In the genomic region with DNA sequence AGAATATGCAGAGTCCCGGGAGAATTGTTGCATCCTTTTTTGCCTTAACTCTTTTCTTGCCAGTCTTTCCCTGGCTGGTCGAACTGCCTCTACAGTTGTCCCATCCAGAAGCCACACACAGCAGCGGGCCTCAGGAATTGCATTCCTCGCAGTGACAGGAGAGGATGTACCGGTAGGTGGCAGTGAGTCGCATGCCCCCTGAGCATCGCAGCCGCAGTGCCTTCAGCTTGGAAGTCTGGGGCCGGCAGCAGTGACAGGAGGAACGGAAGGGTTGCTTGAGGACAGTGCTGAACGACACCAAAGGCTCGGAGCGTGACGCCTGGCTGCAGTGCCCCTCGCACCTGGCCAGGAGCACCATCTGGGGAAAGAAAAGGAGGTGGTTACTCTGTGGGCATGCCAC, we compare ENCODE assay signal across 10 cellular contexts. TPM values are rescaled to one million over a fixed set of nuclear protein-coding genes. Genes with fewer than 3 reads are reported as not detected.
DNase-seq lines count a peak whose midpoint lies in the region; ATAC-seq and TF ChIP-seq lines count a peak whose summit lies in the region.
"Had no signal": no experiment of that assay in that cellular context is flagged by ENCODE, and none has a peak within 500 bp of the region (broad histone marks: within the 10 kb centered on the region; RNA-seq: fewer than 3 reads in every experiment).

No MANE protein-coding gene starts in this region.

- H3K27ac ChIP-seq in caudate nucleus (ENCODE audit: low read depth, low read length) = no peak overlapping the region
- H3K27ac ChIP-seq in thoracic aorta = no peak overlapping the region
- H3K27ac ChIP-seq: BLaER1 treated with 17β-estradiol and CSF1 and Interleukin-3, amounts not matched to agents 10 nM and 100 nM; SK-N-MC had no signal

- H3K36me3 ChIP-seq in thoracic aorta = no peaks in the 10 kb centered on the region
- H3K36me3 ChIP-seq: BLaER1 treated with 17β-estradiol and CSF1 and Interleukin-3, amounts not matched to agents 10 nM and 100 nM had no signal

- no peaks in the 10 kb centered on the region for H3K9me3 ChIP-seq in thoracic aorta
- H3K9me3 ChIP-seq: BLaER1 treated with 17β-estradiol and CSF1 and Interleukin-3, amounts not matched to agents 10 nM and 100 nM had no signal

- H3K27me3 ChIP-seq in thoracic aorta (replicated peaks; ENCODE audit: insufficient read depth) = no peaks in the 10 kb centered on the region

- no peak overlapping the region for H3K4me3 ChIP-seq in thoracic aorta
- H3K4me3 ChIP-seq: BLaER1 treated with 17β-estradiol and CSF1 and Interleukin-3, amounts not matched to agents 10 nM and 100 nM; SK-N-MC had no signal

- DNase-seq in NCI-H1105 treated with DMSO at 0.1 percent for 48 hours (lab: John Stamatoyannopoulos, UW) = peak; percentile 12
- no peak for DNase-seq in NCI-H1105 (lab: John Stamatoyannopoulos, UW)
- DNase-seq in SHP77 treated with DMSO at 0.1 percent for 48 hours (lab: John Stamatoyannopoulos, UW) = peak; percentile 2
- peak in 55 of 61 donors; percentile 1 to 64 (median 24) for DNase-seq in caudate nucleus (lab: John Stamatoyannopoulos, UW)
- DNase-seq in medulla oblongata (ENCODE audit: extremely low spot score) = peak; percentile 47
- no peak for DNase-seq in thoracic aorta (ENCODE audit: low spot score)

- ATAC-seq in thoracic aorta (ENCODE audit: insufficient number of reproducible peaks, low FRiP score, low read depth) = no peak
- no peak for ATAC-seq in HG03135 (IDR thresholded peaks at IDR 0.05; ENCODE audit: unreplicated experiment)
- ATAC-seq in GM19328 (IDR thresholded peaks at IDR 0.05; ENCODE audit: unreplicated experiment) = no peak

- H3K4me1 ChIP-seq in thoracic aorta (ENCODE audit: control insufficient read depth in 1 of 2, low read depth in 2 of 2) = no peaks in the 10 kb centered on the region

- TF ChIP-seq CTCF in thoracic aorta (IDR thresholded peaks at IDR 0.05) = peak; percentile 35

RNA-seq across cellular contexts. Expression of gene NDP, which starts 23.5 kb away (rescaled TPM):
- under 1 TPM; 0.27 to 0.71 TPM for total RNA-seq in thoracic aorta

Comparison
In these comparisons a context has a peak if more than half of its experiments do, and no peak if none do; other contexts are left out.
1. DNase-seq: peak in NCI-H1105 treated with DMSO at 0.1 percent for 48 hours (single experiment), SHP77 treated with DMSO at 0.1 percent for 48 hours (single experiment), caudate nucleus (55 of 61) and medulla oblongata (single experiment); none in NCI-H1105 (single experiment) and thoracic aorta (single experiment).